Comparison of ENCODE assay signal across 19 cellular contexts in the genomic region with DNA sequence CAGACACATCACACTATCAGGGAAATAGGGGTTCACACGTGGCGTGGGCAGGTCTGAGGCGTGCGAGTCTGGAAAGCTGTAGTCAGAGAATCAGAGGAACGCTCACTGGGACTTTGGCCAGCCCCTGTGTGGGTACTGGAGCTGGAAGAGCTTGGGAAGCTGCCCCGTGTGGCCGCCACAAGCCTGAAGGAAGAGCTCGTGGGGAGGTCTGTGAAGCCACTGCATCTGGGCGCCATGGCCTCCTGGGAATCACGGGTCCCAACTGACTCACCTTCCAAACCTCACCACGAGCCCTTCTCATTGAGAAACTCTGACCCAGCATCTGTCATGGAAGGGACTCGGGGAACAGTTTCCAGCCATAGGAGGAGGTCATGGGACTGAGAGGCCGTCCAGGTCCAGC. TPM values are rescaled to one million over a fixed set of nuclear protein-coding genes. Genes with fewer than 3 reads are reported as not detected.
DNase-seq lines count a peak whose midpoint lies in the region; ATAC-seq and TF ChIP-seq lines count a peak whose summit lies in the region.
"Had no signal": no experiment of that assay in that cellular context is flagged by ENCODE, and none has a peak within 500 bp of the region (broad histone marks: within the 10 kb centered on the region; RNA-seq: fewer than 3 reads in every experiment).

No MANE protein-coding gene starts in this region.

- ATAC-seq in WTC11 (peak; percentile 41), gastroesophageal sphincter (peak; percentile 55), GM19452 (IDR thresholded peaks at IDR 0.05; ENCODE audit: unreplicated experiment) (no peak), upper lobe of left lung (ENCODE audit: low FRiP score in 2 of 2) (no peak), psoas muscle (no peak)

- POLR2A ChIA-PET in WTC11 (lab: Charles Lee), result no interaction called here

- H3K27ac Mint-ChIP-seq in WTC11, result no peak overlapping the region
- H3K27ac Mint-ChIP-seq: activated naive CD8-positive, alpha-beta T cell treated with anti-CD3 and anti-CD28 coated beads, Interleukin-2, amount 10 ng/mL, durations not matched to agents 7 days and 5 days had no signal

- H3K4me1 ChIP-seq in gastroesophageal sphincter (peaks cover 0 to 36% (median 11%) of the 10 kb centered on the region in 3 donors), testis (peaks cover 9% of the 10 kb centered on the region), upper lobe of left lung (peaks cover 0 to 12% (median 6%) of the 10 kb centered on the region in 4 donors), adrenal gland (replicated peaks in 1 of 2) (no peaks in the 10 kb centered on the region), psoas muscle (no peaks in the 10 kb centered on the region)

- no peaks in the 10 kb centered on the region for H3K36me3 Mint-ChIP-seq in WTC11
- H3K36me3 Mint-ChIP-seq: activated naive CD8-positive, alpha-beta T cell treated with anti-CD3 and anti-CD28 coated beads, Interleukin-2, amount 10 ng/mL, durations not matched to agents 7 days and 5 days had no signal

- H3K9me3 Mint-ChIP-seq in WTC11, result peaks cover 12% of the 10 kb centered on the region
- H3K9me3 Mint-ChIP-seq: activated naive CD8-positive, alpha-beta T cell treated with anti-CD3 and anti-CD28 coated beads, Interleukin-2, amount 10 ng/mL, durations not matched to agents 7 days and 5 days had no signal

- H3K36me3 ChIP-seq in gastroesophageal sphincter (no peaks in the 10 kb centered on the region), testis (ENCODE audit: low read depth, missing control alignments) (no peaks in the 10 kb centered on the region), upper lobe of left lung (no peaks in the 10 kb centered on the region), adrenal gland (replicated peaks in 1 of 2) (no peaks in the 10 kb centered on the region), psoas muscle (ENCODE audit: insufficient read depth in 1 of 2, low read depth in 1 of 2) (no peaks in the 10 kb centered on the region)

- CTCF ChIA-PET in WTC11 (lab: Charles Lee), result interaction anchor here (1.1 kb wide), 2 partner anchors 25 to 63 kb away, joined by 3 read pairs; no protein-coding TSS in a partner anchor

- peaks cover 11% of the 10 kb centered on the region; the same call in 1 of the 2 replicates for H3K4me1 Mint-ChIP-seq in WTC11
- H3K4me1 Mint-ChIP-seq: activated naive CD8-positive, alpha-beta T cell treated with anti-CD3 and anti-CD28 coated beads, Interleukin-2, amount 10 ng/mL, durations not matched to agents 7 days and 5 days had no signal

- no peak overlapping the region for H3K4me3 Mint-ChIP-seq in WTC11
- H3K4me3 Mint-ChIP-seq: activated naive CD8-positive, alpha-beta T cell treated with anti-CD3 and anti-CD28 coated beads, Interleukin-2, amount 10 ng/mL, durations not matched to agents 7 days and 5 days had no signal

- intact Hi-C loops in testis (cut with DNase I; ENCODE audit: low total_unique reads), result no loop called here
- intact Hi-C loops in adrenal gland (cut with DNase I), result no loop called here
- intact Hi-C loops in psoas muscle (cut with DNase I), result no loop called here

- no peak overlapping the region for H3K4me3 ChIP-seq in gastroesophageal sphincter
- no peak overlapping the region for H3K4me3 ChIP-seq in testis
- no peak overlapping the region for H3K4me3 ChIP-seq in upper lobe of left lung
- H3K4me3 ChIP-seq in adrenal gland, result no peak overlapping the region
- no peak overlapping the region for H3K4me3 ChIP-seq in psoas muscle
- H3K4me3 ChIP-seq: smooth muscle cell had no signal

- no peaks in the 10 kb centered on the region for H3K27me3 Mint-ChIP-seq in WTC11 (ENCODE audit: low read depth)

- TF ChIP-seq POLR2A in gastroesophageal sphincter (IDR thresholded peaks at IDR 0.05) (no peak), testis (IDR thresholded peaks at IDR 0.05) (no peak), upper lobe of left lung (IDR thresholded peaks at IDR 0.05) (no peak), adrenal gland (IDR thresholded peaks at IDR 0.05) (no peak)

- no peaks in the 10 kb centered on the region for H3K27me3 ChIP-seq in gastroesophageal sphincter
- H3K27me3 ChIP-seq in testis, result no peaks in the 10 kb centered on the region
- H3K27me3 ChIP-seq in upper lobe of left lung, result peaks cover 0 to 1% (median 0%) of the 10 kb centered on the region in 4 donors
- H3K27me3 ChIP-seq in adrenal gland, result no peaks in the 10 kb centered on the region
- peaks cover 0 to 17% (median 7%) of the 10 kb centered on the region in 3 donors for H3K27me3 ChIP-seq in psoas muscle (ENCODE audit: insufficient read depth in 3 of 3, low read length in 2 of 3)

- no peak for TF ChIP-seq CTCF in WTC11 (IDR thresholded peaks at IDR 0.05)
- peak in 3 of 4 experiments; percentile 22 to 41 (median 32) for TF ChIP-seq CTCF in gastroesophageal sphincter (IDR thresholded peaks at IDR 0.05)
- TF ChIP-seq CTCF in testis (IDR thresholded peaks at IDR 0.05), result no peak
- no peak for TF ChIP-seq CTCF in upper lobe of left lung (IDR thresholded peaks at IDR 0.05)
- no peak for TF ChIP-seq CTCF in adrenal gland (IDR thresholded peaks at IDR 0.05)
- TF ChIP-seq CTCF in psoas muscle (IDR thresholded peaks at IDR 0.05), result no peak

- 30% methylated on average over 2 of the region's 13 CpGs; no CpG with 5 or more reads in 1 of the 2 donors for WGBS in gastroesophageal sphincter (ENCODE audit: low coverage in 1 of 2), 2 donors
- WGBS in testis, 2 donors, result 68 to 72% methylated on average over 11 to 13 of the region's 13 CpGs
- 80% methylated on average over 9 to 13 of the region's 13 CpGs for WGBS in upper lobe of left lung, 2 donors
- 79 to 83% (median 82%) methylated on average over 13 of the region's 13 CpGs for WGBS in adrenal gland, 4 donors
- WGBS in psoas muscle, 3 donors, result 41 to 53% (median 44%) methylated on average over 13 of the region's 13 CpGs

- H3K27ac ChIP-seq in gastroesophageal sphincter (peak overlapping the region; percentile 8 to 80 (median 77)), testis (peak overlapping the region; percentile 24 to 61), upper lobe of left lung (peak overlapping the region in 1 of 4 donors; percentile 21), adrenal gland (no peak overlapping the region), psoas muscle (no peak overlapping the region)

- no peaks in the 10 kb centered on the region for H3K9me3 ChIP-seq in gastroesophageal sphincter
- no peaks in the 10 kb centered on the region for H3K9me3 ChIP-seq in testis
- H3K9me3 ChIP-seq in upper lobe of left lung, result no peaks in the 10 kb centered on the region
- H3K9me3 ChIP-seq in adrenal gland (replicated peaks in 1 of 3), result no peaks in the 10 kb centered on the region
- H3K9me3 ChIP-seq in psoas muscle, result no peaks in the 10 kb centered on the region

- TF ChIP-seq EP300 in gastroesophageal sphincter (IDR thresholded peaks at IDR 0.05), result no peak
- no peak for TF ChIP-seq EP300 in upper lobe of left lung (IDR thresholded peaks at IDR 0.05)

- DNase-seq in Daoy (ENCODE audit: low read depth), result peak; percentile 21
- DNase-seq in WTC11 (ENCODE audit: low spot score), result no peak
- DNase-seq in testis, result peak; percentile 44
- no peak for DNase-seq in upper lobe of left lung
- DNase-seq in adrenal gland, result no peak
- DNase-seq in psoas muscle, result no peak
- DNase-seq: activated CD4-positive, alpha-beta T cell treated with anti-CD3 and anti-CD28 coated beads for 4 hours; activated naive CD8-positive, alpha-beta T cell treated with anti-CD3 and anti-CD28 coated beads, Interleukin-2, amount 10 ng/mL, durations not matched to agents 7 days and 5 days; cerebellar nuclear complex; DMS79; NCI-H2081 treated with DMSO at 0.1 percent for 48 hours; NCI-H526; OCI-M1; stimulated activated naive CD4-positive, alpha-beta T cell had no signal

TF ChIP-seq in WTC11, 78 proteins besides CTCF, POLR2A, EP300 and RAD21 (continues in another document):
- TF ChIP-seq, protein P1, sequence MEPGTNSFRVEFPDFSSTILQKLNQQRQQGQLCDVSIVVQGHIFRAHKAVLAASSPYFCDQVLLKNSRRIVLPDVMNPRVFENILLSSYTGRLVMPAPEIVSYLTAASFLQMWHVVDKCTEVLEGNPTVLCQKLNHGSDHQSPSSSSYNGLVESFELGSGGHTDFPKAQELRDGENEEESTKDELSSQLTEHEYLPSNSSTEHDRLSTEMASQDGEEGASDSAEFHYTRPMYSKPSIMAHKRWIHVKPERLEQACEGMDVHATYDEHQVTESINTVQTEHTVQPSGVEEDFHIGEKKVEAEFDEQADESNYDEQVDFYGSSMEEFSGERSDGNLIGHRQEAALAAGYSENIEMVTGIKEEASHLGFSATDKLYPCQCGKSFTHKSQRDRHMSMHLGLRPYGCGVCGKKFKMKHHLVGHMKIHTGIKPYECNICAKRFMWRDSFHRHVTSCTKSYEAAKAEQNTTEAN (CRISPR knock-in tag; IDR thresholded peaks at IDR 0.05), result no peak
- no peak for TF ChIP-seq GRHL2 (CRISPR knock-in tag; IDR thresholded peaks at IDR 0.05; ENCODE audit: insufficient replicate concordance, severe bottlenecking)
- TF ChIP-seq SMAD4 (CRISPR knock-in tag; IDR thresholded peaks at IDR 0.05), result no peak

RNA-seq across cellular contexts. Expression of a gene that starts 5.9 kb away (rescaled TPM):
- not detected in 2 replicates for total RNA-seq in Daoy (2014; rRNA removed; shearing (Covaris generic))
- total RNA-seq in WTC11 (2021), result 3.8 to 6.5 TPM (median 5.5 TPM) in 3 replicates
- total RNA-seq in gastroesophageal sphincter, result 100 to 1,000 TPM in 3 of 4 donors, 10 to 100 TPM in 1; 88.9 to 213 (median 165) TPM
- 10 to 100 TPM in 1 of 2 donors, 1 to 10 TPM in 1; 10.0 to 12.2 TPM for total RNA-seq in testis
- 21.1 TPM for polyA plus RNA-seq in testis (ENCODE audit: insufficient read depth, low read depth, low replicate concordance)
- 10 to 100 TPM in 3 of 6 donors, 1 to 10 TPM in 3; 3.0 to 16.2 (median 10.7) TPM for total RNA-seq in upper lobe of left lung
- 10 to 100 TPM in 1 of 8 donors, 1 to 10 TPM in 7; 2.3 to 14.6 (median 5.0) TPM for total RNA-seq in adrenal gland
- 10 to 100 TPM in 1 of 3 donors, 1 to 10 TPM in 1, under 1 TPM in 1; 0.71 to 11.5 (median 5.1) TPM for polyA plus RNA-seq in adrenal gland
- 1 to 10 TPM; 1.7 to 2.9 (median 2.6) TPM for total RNA-seq in psoas muscle
- 1 to 10 TPM; 1.8 to 3.8 (median 2.8) TPM for polyA plus RNA-seq in psoas muscle
- total RNA-seq: activated naive CD8-positive, alpha-beta T cell treated with anti-CD3 and anti-CD28 coated beads, Interleukin-2, amount 10 ng/mL, durations not matched to agents 7 days and 5 days had no signal

RNA-seq across cellular contexts. Expression of a gene that starts 29.8 kb away (rescaled TPM):
- total RNA-seq in Daoy (2014; rRNA removed; shearing (Covaris generic)), result 3.3 TPM in 2 replicates
- total RNA-seq in WTC11 (2021) (20.2 to 24.6 TPM (median 22.0 TPM) in 3 replicates), gastroesophageal sphincter (10 to 100 TPM; 16.8 to 33.8 (median 28.3) TPM), testis (10 to 100 TPM; 28.4 to 32.5 TPM), upper lobe of left lung (10 to 100 TPM; 12.5 to 61.8 (median 18.8) TPM), adrenal gland (10 to 100 TPM in 5 of 8 donors, 1 to 10 TPM in 3; 6.8 to 17.6 (median 10.4) TPM), psoas muscle (1 to 10 TPM; 3.5 to 6.0 (median 3.9) TPM)
- polyA plus RNA-seq in testis (ENCODE audit: insufficient read depth, low read depth, low replicate concordance) (12.9 TPM), adrenal gland (10 to 100 TPM in 2 of 3 donors, 1 to 10 TPM in 1; 3.1 to 21.6 (median 13.6) TPM), psoas muscle (1 to 10 TPM; 2.2 to 3.1 (median 3.1) TPM)

RNA-seq across cellular contexts. Expression of a gene that starts 38.1 kb away (rescaled TPM):
- total RNA-seq in Daoy (2014; rRNA removed; shearing (Covaris generic)), result not detected in 2 replicates
- total RNA-seq in WTC11 (2021), result not detected in 3 replicates
- total RNA-seq in gastroesophageal sphincter, result 1 to 10 TPM in 2 of 4 donors, not detected in 2; 2.9 to 5.4 TPM
- not detected for total RNA-seq in testis
- not detected for polyA plus RNA-seq in testis (ENCODE audit: insufficient read depth, low read depth, low replicate concordance)
- total RNA-seq in upper lobe of left lung, result not detected
- not detected for total RNA-seq in adrenal gland
- polyA plus RNA-seq in adrenal gland, result not detected
- not detected for total RNA-seq in psoas muscle
- not detected for polyA plus RNA-seq in psoas muscle
- total RNA-seq: activated naive CD8-positive, alpha-beta T cell treated with anti-CD3 and anti-CD28 coated beads, Interleukin-2, amount 10 ng/mL, durations not matched to agents 7 days and 5 days; mesenteric fat pad; SK-MEL-5; smooth muscle cell had no signal
- polyA plus RNA-seq: smooth muscle cell had no signal

Comparison
In these comparisons a context has a peak if more than half of its experiments do, and no peak if none do; other contexts are left out.
1. DNase-seq: peak in Daoy (single experiment) and testis (single experiment); none in WTC11 (single experiment), upper lobe of left lung (0 of 2), adrenal gland (0 of 7) and psoas muscle (0 of 2).
2. ATAC-seq: peak in WTC11 (single experiment) and gastroesophageal sphincter (single experiment); none in GM19452 (single experiment), upper lobe of left lung (0 of 2) and psoas muscle (0 of 4).
3. CTCF ChIP-seq: peak in gastroesophageal sphincter (3 of 4); none in WTC11 (single experiment), testis (0 of 3), upper lobe of left lung (0 of 6), adrenal gland (0 of 6) and psoas muscle (single experiment).
4. H3K27ac ChIP-seq: peak in gastroesophageal sphincter (4 of 4) and testis (2 of 2); none in adrenal gland (0 of 5) and psoas muscle (single experiment).
5. RNA of a gene that starts 5.9 kb away (total RNA-seq): 88.9 to 213 TPM in gastroesophageal sphincter; 3.0 to 16.2 TPM in upper lobe of left lung, 10.0 to 12.2 TPM in testis, 2.3 to 14.6 TPM in adrenal gland, 3.8 to 6.5 TPM in WTC11, 1.7 to 2.9 TPM in psoas muscle and not detected in Daoy; every median in the first group is over 4 times any median in the second.